8 cellular contexts compared by ENCODE assay signal in the genomic region with DNA sequence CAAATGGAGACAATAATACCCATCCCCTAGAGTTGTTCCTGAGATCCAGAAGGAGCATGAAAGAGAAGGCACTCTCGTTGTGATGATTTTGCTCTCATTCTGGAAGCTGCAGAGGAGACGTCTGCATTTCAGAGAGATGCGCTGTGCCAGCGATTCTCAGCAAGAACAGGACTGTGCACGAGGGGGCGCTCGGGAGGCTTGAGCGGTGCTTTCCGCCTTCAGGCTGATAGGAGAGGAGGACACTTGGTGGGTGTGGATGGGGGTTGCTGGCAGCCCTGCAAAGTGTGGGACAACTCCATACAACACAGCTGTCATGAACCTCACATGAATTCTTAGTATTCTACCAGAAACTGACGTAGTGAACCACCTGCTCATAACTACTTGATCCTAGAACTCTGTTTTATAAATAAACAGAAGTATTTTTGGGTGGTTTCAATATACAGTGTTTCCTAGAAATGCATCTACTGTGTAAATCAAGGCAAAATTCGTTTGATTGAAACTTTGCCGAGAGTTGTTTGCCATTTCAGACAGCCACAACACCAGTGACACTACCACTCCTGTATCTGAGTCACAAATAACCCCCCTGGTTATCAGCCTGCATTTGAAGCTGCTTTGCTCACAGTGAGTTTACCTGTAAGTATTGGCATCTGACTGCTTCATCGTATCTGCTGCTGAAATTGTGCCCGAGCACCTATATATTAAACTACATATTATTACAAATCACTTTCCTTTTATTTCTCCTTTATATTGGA. TPM values are rescaled to one million over a fixed set of nuclear protein-coding genes. Genes with fewer than 3 reads are reported as not detected.
A peak's percentile ranks its signal among the peaks of the same experiment; 100 is the strongest.
DNase-seq lines count a peak whose midpoint lies in the region; ATAC-seq and TF ChIP-seq lines count a peak whose summit lies in the region.

No MANE protein-coding gene starts in this region.

- peak; percentile 76 for TF ChIP-seq CTCF in mesothelial cell of epicardium (IDR thresholded peaks at IDR 0.05; ENCODE audit: unreplicated experiment)

- H3K36me3 Mint-ChIP-seq in effector memory CD8-positive, alpha-beta T cell (ENCODE audit: insufficient read depth): no peaks in the 10 kb centered on the region
- H3K36me3 Mint-ChIP-seq in mesothelial cell of epicardium: no peaks in the 10 kb centered on the region

- peaks cover 9 to 10% of the 10 kb centered on the region in 2 donors for H3K4me1 Mint-ChIP-seq in effector memory CD8-positive, alpha-beta T cell (ENCODE audit: low read depth in 2 of 2)
- H3K4me1 Mint-ChIP-seq in mesothelial cell of epicardium: peaks cover 2% of the 10 kb centered on the region

- H3K9me3 Mint-ChIP-seq in effector memory CD8-positive, alpha-beta T cell: no peaks in the 10 kb centered on the region
- H3K9me3 Mint-ChIP-seq in mesothelial cell of epicardium: peaks cover 7% of the 10 kb centered on the region

- DNase-seq in AG08396 (ENCODE audit: low spot score) (peak; percentile 65), NCI-H82 (lab: John Stamatoyannopoulos, UW) (peak; percentile 94), mesothelial cell of epicardium (ENCODE audit: low spot score in 2 of 2, unreplicated experiment in 2 of 2) (peak; percentile 68 to 92)
- DNase-seq in activated CD8-positive, alpha-beta memory T cell treated with anti-CD3 and anti-CD28 coated beads for 24 hours: peak; percentile 88
- DNase-seq in effector memory CD8-positive, alpha-beta T cell: peak; percentile 70 to 79 (median 73)
- DNase-seq in stimulated activated CD8-positive, alpha-beta memory T cell treated with anti-CD3 and anti-CD28 coated beads, Interleukin-2, amount 100 ng/mL, for 48 hours (ENCODE audit: low read depth in 2 of 2): peak; percentile 71 to 81

- no peak overlapping the region for H3K4me3 Mint-ChIP-seq in effector memory CD8-positive, alpha-beta T cell
- H3K4me3 Mint-ChIP-seq in mesothelial cell of epicardium: no peak overlapping the region

- peaks cover 37 to 47% of the 10 kb centered on the region in 2 donors for H3K27me3 Mint-ChIP-seq in effector memory CD8-positive, alpha-beta T cell
- H3K27me3 Mint-ChIP-seq in mesothelial cell of epicardium (ENCODE audit: low read depth): peaks cover 3% of the 10 kb centered on the region

- ATAC-seq in GM18870 (IDR thresholded peaks at IDR 0.05; ENCODE audit: unreplicated experiment) (peak; percentile 67), HG03442 (IDR thresholded peaks at IDR 0.05; ENCODE audit: unreplicated experiment) (peak; percentile 79)
- peak; percentile 93 for ATAC-seq in effector memory CD8-positive, alpha-beta T cell (replicated peaks)

- H3K27ac Mint-ChIP-seq in effector memory CD8-positive, alpha-beta T cell: no peak overlapping the region
- H3K27ac Mint-ChIP-seq in mesothelial cell of epicardium: no peak overlapping the region

RNA-seq across cellular contexts. Expression of a gene that starts 39.5 kb away (rescaled TPM):
- total RNA-seq in mesothelial cell of epicardium: 12.9 to 15.4 TPM (median 13.1 TPM) in 3 replicates

Comparison
In these comparisons a context has a peak if more than half of its experiments do, and no peak if none do; other contexts are left out.
1. Peak in every context shown above with its lines: DNase-seq and ATAC-seq.